In the genomic region with DNA sequence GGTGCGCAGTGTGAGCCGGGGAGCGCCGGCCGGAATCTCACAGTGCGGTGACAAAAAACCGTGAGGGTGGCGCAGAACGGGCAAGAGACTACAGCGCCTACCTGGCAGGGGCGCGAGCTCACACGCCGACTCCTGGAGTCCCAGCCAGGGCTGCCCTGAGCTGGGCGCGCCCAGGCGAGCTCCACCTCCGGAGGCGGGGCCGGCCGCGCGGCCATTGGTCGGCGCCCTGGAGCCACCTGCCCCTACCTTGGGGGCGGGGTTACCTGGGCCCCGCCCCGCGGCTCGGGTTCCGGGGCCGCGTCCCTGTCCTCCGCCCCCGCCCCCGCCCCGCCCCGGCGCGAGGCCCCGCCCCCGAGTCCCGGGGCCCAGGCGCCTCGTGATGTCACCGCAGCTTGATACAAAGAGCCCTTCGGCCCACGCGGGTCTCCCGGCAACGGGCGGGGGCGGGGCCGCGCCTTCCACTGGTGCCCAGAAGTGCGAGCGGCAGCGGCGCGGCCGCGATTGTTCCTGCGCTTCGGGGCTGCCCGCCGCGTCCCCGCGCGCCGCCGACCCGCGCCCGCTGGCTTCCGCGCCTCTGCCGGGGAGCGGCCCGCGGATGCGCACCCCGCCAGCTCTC, we compare ENCODE assay signal across 8 cellular contexts.
A peak's percentile ranks its signal among the peaks of the same experiment; 100 is the strongest.
DNase-seq lines count a peak whose midpoint lies in the region; ATAC-seq and TF ChIP-seq lines count a peak whose summit lies in the region.

No MANE protein-coding gene starts in this region.

- no peaks in the 10 kb centered on the region for H3K36me3 ChIP-seq in Panc1 (ENCODE audit: control insufficient read depth, insufficient read depth, low read length)
- H3K36me3 ChIP-seq in neural progenitor cell = no peaks in the 10 kb centered on the region

- peaks cover 31% of the 10 kb centered on the region for H3K4me1 Mint-ChIP-seq in activated T-helper 17 cell treated with anti-CD3 and anti-CD28 coated beads, Interleukin-2, amount 50 U/mL, for 72 hours
- peaks cover 21% of the 10 kb centered on the region for H3K4me1 Mint-ChIP-seq in neural progenitor cell
- peaks cover 55% of the 10 kb centered on the region for H3K4me1 Mint-ChIP-seq in stimulated activated naive CD8-positive, alpha-beta T cell treated with anti-CD3 and anti-CD28 coated beads, Interleukin-15, amount 100 ng/mL, for 72 hours

- H2AFZ ChIP-seq in neural progenitor cell (replicated peaks) = peak overlapping the region; percentile 93

- peaks cover 2% of the 10 kb centered on the region; the same call in 1 of the 2 replicates for H3K27me3 ChIP-seq in Panc1 (ENCODE audit: control insufficient read depth, insufficient read depth, low read length)
- peaks cover 39% of the 10 kb centered on the region for H3K27me3 ChIP-seq in neural progenitor cell

- peak overlapping the region; percentile 88 for H3K4me3 Mint-ChIP-seq in activated T-helper 17 cell treated with anti-CD3 and anti-CD28 coated beads, Interleukin-2, amount 50 U/mL, for 72 hours
- H3K4me3 Mint-ChIP-seq in neural progenitor cell = peak overlapping the region; percentile 90
- H3K4me3 Mint-ChIP-seq in stimulated activated naive CD8-positive, alpha-beta T cell treated with anti-CD3 and anti-CD28 coated beads, Interleukin-15, amount 100 ng/mL, for 72 hours = peak overlapping the region; percentile 92 to 93

- no peak overlapping the region for H3K9ac ChIP-seq in neural progenitor cell

- peaks cover 24% of the 10 kb centered on the region for H3F3A ChIP-seq in neural progenitor cell (ENCODE audit: low read depth)

- POLR2A ChIA-PET in Panc1 (lab: Charles Lee) = interaction anchor here (0.6 kb wide), 1 partner anchor 516 kb away, joined by 5 read pairs; no protein-coding TSS in a partner anchor

- BruUV-seq in Panc1 (replicated peaks; lab: Mats Ljungman, UMichigan) = no TSS peak

- no peaks in the 10 kb centered on the region for H3K9me3 ChIP-seq in Panc1 (ENCODE audit: control insufficient read depth, insufficient read depth, low read depth, low read length)
- H3K9me3 ChIP-seq in neural progenitor cell (ENCODE audit: low read depth) = no peaks in the 10 kb centered on the region

- H3K36me3 Mint-ChIP-seq in activated T-helper 17 cell treated with anti-CD3 and anti-CD28 coated beads, Interleukin-2, amount 50 U/mL, for 72 hours (ENCODE audit: low read depth) = no peaks in the 10 kb centered on the region
- no peaks in the 10 kb centered on the region for H3K36me3 Mint-ChIP-seq in neural progenitor cell

- H3K4me1 ChIP-seq in Panc1 (ENCODE audit: control insufficient read depth, insufficient read depth, low read length) (no peaks in the 10 kb centered on the region; the same call in 1 of the 2 replicates), neural progenitor cell (peaks cover 17% of the 10 kb centered on the region)

- no peak for TF ChIP-seq CTCF in Panc1 (IDR thresholded peaks at IDR 0.05)
- no peak for TF ChIP-seq CTCF in fibroblast of villous mesenchyme (IDR thresholded peaks at IDR 0.05; ENCODE audit: insufficient read depth, low read depth, low read length)
- TF ChIP-seq CTCF in neural progenitor cell (IDR thresholded peaks at IDR 0.05) = no peak

- CTCF ChIA-PET in Panc1 (lab: Charles Lee) = interaction anchor here (0.6 kb wide), 1 partner anchor 669 kb away, joined by 4 read pairs; no protein-coding TSS in a partner anchor

- H3K27ac ChIP-seq in Panc1 (ENCODE audit: low read length) = no peak overlapping the region
- H3K27ac ChIP-seq in neural progenitor cell = no peak overlapping the region

- H3K4me3 ChIP-seq in Panc1 (ENCODE audit: low read depth in 2 of 2, low read length in 2 of 2) = peak overlapping the region; percentile 50 to 52
- H3K4me3 ChIP-seq in fibroblast of villous mesenchyme (ENCODE audit: low read depth, low read length) = peak overlapping the region; percentile 34
- peak overlapping the region; percentile 99 for H3K4me3 ChIP-seq in neural progenitor cell

- H3K79me2 ChIP-seq in neural progenitor cell (ENCODE audit: low read depth) = peaks cover 6% of the 10 kb centered on the region

- peak overlapping the region; percentile 85 for H3K27ac Mint-ChIP-seq in activated T-helper 17 cell treated with anti-CD3 and anti-CD28 coated beads, Interleukin-2, amount 50 U/mL, for 72 hours
- no peak overlapping the region for H3K27ac Mint-ChIP-seq in neural progenitor cell
- peak overlapping the region in 1 of 2 donors; percentile 85 for H3K27ac Mint-ChIP-seq in stimulated activated naive CD8-positive, alpha-beta T cell treated with anti-CD3 and anti-CD28 coated beads, Interleukin-15, amount 100 ng/mL, for 72 hours

- intact Hi-C loops in Panc1 (cut with micrococcal nuclease; ENCODE audit: unreplicated experiment) = no loop called here

- ATAC-seq in GM21619 (IDR thresholded peaks at IDR 0.05; ENCODE audit: unreplicated experiment) (peak; percentile 54), Panc1 (peak; percentile 93)
- peak; percentile 94 for ATAC-seq in activated T-helper 17 cell treated with anti-CD3 and anti-CD28 coated beads, Interleukin-2, amount 50 U/mL, for 72 hours (replicated peaks)
- ATAC-seq in stimulated activated naive CD8-positive, alpha-beta T cell treated with anti-CD3 and anti-CD28 coated beads, Interleukin-15, amount 100 ng/mL, for 72 hours = peak; percentile 89

- DNase-seq in DMS 273 (lab: John Stamatoyannopoulos, UW; ENCODE audit: unreplicated experiment) = peak; percentile 93
- peak; percentile 86 for DNase-seq in KBM-7
- DNase-seq in Panc1 (ENCODE audit: low read depth, low spot score) = no peak
- DNase-seq in fibroblast of villous mesenchyme (ENCODE audit: low read depth) = peak; percentile 13
- peak; percentile 98 for DNase-seq in neural progenitor cell (ENCODE audit: low spot score)
- DNase-seq in stimulated activated naive CD8-positive, alpha-beta T cell treated with anti-CD3 and anti-CD28 coated beads, Interleukin-15, amount 100 ng/mL, for 72 hours = peak; percentile 86

- H4K20me1 ChIP-seq in neural progenitor cell (ENCODE audit: low read depth) = peaks cover 26% of the 10 kb centered on the region

- no peaks in the 10 kb centered on the region for H3K9me3 Mint-ChIP-seq in activated T-helper 17 cell treated with anti-CD3 and anti-CD28 coated beads, Interleukin-2, amount 50 U/mL, for 72 hours
- no peaks in the 10 kb centered on the region for H3K9me3 Mint-ChIP-seq in neural progenitor cell
- no peaks in the 10 kb centered on the region for H3K9me3 Mint-ChIP-seq in stimulated activated naive CD8-positive, alpha-beta T cell treated with anti-CD3 and anti-CD28 coated beads, Interleukin-15, amount 100 ng/mL, for 72 hours

- H3K27me3 Mint-ChIP-seq in activated T-helper 17 cell treated with anti-CD3 and anti-CD28 coated beads, Interleukin-2, amount 50 U/mL, for 72 hours = no peaks in the 10 kb centered on the region
- H3K27me3 Mint-ChIP-seq in neural progenitor cell (ENCODE audit: insufficient read depth, low read depth) = peaks cover 42% of the 10 kb centered on the region
- no peaks in the 10 kb centered on the region for H3K27me3 Mint-ChIP-seq in stimulated activated naive CD8-positive, alpha-beta T cell treated with anti-CD3 and anti-CD28 coated beads, Interleukin-15, amount 100 ng/mL, for 72 hours

- H3K4me2 ChIP-seq in neural progenitor cell = peak overlapping the region; percentile 99

- in situ Hi-C loops in KBM-7 (cut with MboI; ENCODE audit: low pct_unique_long_range_greater_than_20kb, low sequenced_read_pairs) (no loop called here), Panc1 (cut with HindIII; ENCODE audit: low pct_unique_long_range_greater_than_20kb, low sequenced_read_pairs) (no loop called here)

Comparison
In these comparisons a context has a peak if more than half of its experiments do, and no peak if none do; other contexts are left out.
1. H3K4me3 ChIP-seq: peak in every context shown above with its lines; median percentile 99 in neural progenitor cell; 51 in Panc1; 34 in fibroblast of villous mesenchyme.